Comparison of ENCODE assay signal across 28 cellular contexts in genomic region chr2:84788498-84788897, GRCh38.
"Had no signal": no experiment of that assay in that cellular context is flagged by ENCODE, and none has a peak within 500 bp of the region (broad histone marks: within the 10 kb centered on the region; RNA-seq: fewer than 3 reads in every experiment).

No MANE protein-coding gene starts in this region.

- H3K4me3 Mint-ChIP-seq: naive thymus-derived CD4-positive, alpha-beta T cell; natural killer cell; nephron; neural progenitor cell; stimulated activated effector memory CD8-positive, alpha-beta T cell treated with anti-CD3 and anti-CD28 coated beads, Interleukin-12 subunit alpha, Interleukin-12 subunit beta, amount 100 ng/mL, for 72 hours; stimulated activated naive B cell treated with anti-CD40 and anti-IgM and Interleukin-4, amounts not matched to agents 10 μg/mL and 1 μg/mL and 100 μg/mL, for 72 hours; stimulated activated naive CD8-positive, alpha-beta T cell treated with anti-CD3 and anti-CD28 coated beads, Interleukin-15, Interleukin-2, amounts not matched to agents 100 ng/mL and 50 ng/mL, for 24 hours had no signal

- H3K9me3 ChIP-seq: ovary, psoas muscle, right lobe of liver, sigmoid colon, stomach, thoracic aorta, thyroid gland, tibial nerve, upper lobe of left lung, vagina had no signal

- H3K9me3 Mint-ChIP-seq: neural progenitor cell; stimulated activated effector memory CD8-positive, alpha-beta T cell treated with anti-CD3 and anti-CD28 coated beads, Interleukin-12 subunit alpha, Interleukin-12 subunit beta, amount 100 ng/mL, for 72 hours had no signal

- H3K36me3 Mint-ChIP-seq: neural progenitor cell; stimulated activated effector memory CD8-positive, alpha-beta T cell treated with anti-CD3 and anti-CD28 coated beads, Interleukin-12 subunit alpha, Interleukin-12 subunit beta, amount 100 ng/mL, for 72 hours; stimulated activated naive B cell treated with anti-CD40 and anti-IgM and Interleukin-4, amounts not matched to agents 10 μg/mL and 1 μg/mL and 100 μg/mL, for 72 hours had no signal

- H3K27ac Mint-ChIP-seq: natural killer cell; nephron; neural progenitor cell; progenitor cell of endocrine pancreas; stimulated activated effector memory CD8-positive, alpha-beta T cell treated with anti-CD3 and anti-CD28 coated beads, Interleukin-12 subunit alpha, Interleukin-12 subunit beta, amount 100 ng/mL, for 72 hours; stimulated activated naive B cell treated with anti-CD40 and anti-IgM and Interleukin-4, amounts not matched to agents 10 μg/mL and 1 μg/mL and 100 μg/mL, for 72 hours; stimulated activated naive CD8-positive, alpha-beta T cell treated with anti-CD3 and anti-CD28 coated beads, Interleukin-15, Interleukin-2, amounts not matched to agents 100 ng/mL and 50 ng/mL, for 24 hours had no signal

- H3K4me3 ChIP-seq: neural progenitor cell, ovary, psoas muscle, right lobe of liver, sigmoid colon, stomach, thoracic aorta, thyroid gland, tibial nerve, upper lobe of left lung, vagina had no signal

- H3K36me3 ChIP-seq: neural progenitor cell, ovary, right lobe of liver, sigmoid colon, stomach, thoracic aorta, thyroid gland, tibial nerve, upper lobe of left lung, vagina had no signal

- H3K27me3 Mint-ChIP-seq: naive thymus-derived CD4-positive, alpha-beta T cell; progenitor cell of endocrine pancreas; stimulated activated naive B cell treated with anti-CD40 and anti-IgM and Interleukin-4, amounts not matched to agents 10 μg/mL and 1 μg/mL and 100 μg/mL, for 72 hours; stimulated activated naive CD8-positive, alpha-beta T cell treated with anti-CD3 and anti-CD28 coated beads, Interleukin-15, Interleukin-2, amounts not matched to agents 100 ng/mL and 50 ng/mL, for 24 hours had no signal

- H3K27me3 ChIP-seq: neural progenitor cell, ovary, right lobe of liver, sigmoid colon, stomach, thyroid gland, tibial nerve, upper lobe of left lung, vagina had no signal

- H3K27ac ChIP-seq: neural progenitor cell, ovary, parathyroid adenoma, psoas muscle, right lobe of liver, sigmoid colon, stomach, thoracic aorta, thyroid gland, tibial nerve, upper lobe of left lung, vagina had no signal

- DNase-seq: naive thymus-derived CD4-positive, alpha-beta T cell; natural killer cell; occipital lobe; ovary; posterior cingulate gyrus; psoas muscle; right lobe of liver; sigmoid colon; small intestine; stimulated activated CD4-positive, alpha-beta T cell treated with anti-CD3 and anti-CD28 coated beads, Interleukin-15, amount 100 ng/mL, for 24 hours; stimulated activated CD4-positive, alpha-beta T cell treated with anti-CD3 and anti-CD28 coated beads, Interleukin-2, amount 100 ng/mL, for 24 hours; stimulated activated CD4-positive, alpha-beta T cell treated with anti-CD3 and anti-CD28 coated beads, Interleukin-2, amount 100 ng/mL, for 48 hours; stimulated activated CD4-positive, alpha-beta T cell treated with anti-CD3 and anti-CD28 coated beads, Interleukin-4, amount 100 ng/mL, for 24 hours; stimulated activated naive B cell treated with anti-CD40 and anti-IgM and Interleukin-4, amounts not matched to agents 10 μg/mL and 1 μg/mL and 100 μg/mL, for 72 hours; stimulated activated naive CD4-positive, alpha-beta T cell treated with Interleukin-2 at 50 U/mL for 16 hours; stomach; thyroid gland; trophoblast cell; upper lobe of left lung had no signal

- ATAC-seq: naive thymus-derived CD4-positive, alpha-beta T cell; natural killer cell; psoas muscle; right lobe of liver; stimulated activated effector memory CD8-positive, alpha-beta T cell treated with anti-CD3 and anti-CD28 coated beads, Interleukin-12 subunit alpha, Interleukin-12 subunit beta, amount 100 ng/mL, for 72 hours; stimulated activated naive B cell treated with anti-CD40 and anti-IgM and Interleukin-4, amounts not matched to agents 10 μg/mL and 1 μg/mL and 100 μg/mL, for 72 hours had no signal

- H3K4me1 Mint-ChIP-seq: nephron, neural progenitor cell had no signal

- H3K4me1 ChIP-seq: neural progenitor cell, parathyroid adenoma, psoas muscle, right lobe of liver, sigmoid colon, stomach, thyroid gland, tibial nerve, upper lobe of left lung, vagina had no signal
